26 cellular contexts compared by ENCODE assay signal in the genomic region with DNA sequence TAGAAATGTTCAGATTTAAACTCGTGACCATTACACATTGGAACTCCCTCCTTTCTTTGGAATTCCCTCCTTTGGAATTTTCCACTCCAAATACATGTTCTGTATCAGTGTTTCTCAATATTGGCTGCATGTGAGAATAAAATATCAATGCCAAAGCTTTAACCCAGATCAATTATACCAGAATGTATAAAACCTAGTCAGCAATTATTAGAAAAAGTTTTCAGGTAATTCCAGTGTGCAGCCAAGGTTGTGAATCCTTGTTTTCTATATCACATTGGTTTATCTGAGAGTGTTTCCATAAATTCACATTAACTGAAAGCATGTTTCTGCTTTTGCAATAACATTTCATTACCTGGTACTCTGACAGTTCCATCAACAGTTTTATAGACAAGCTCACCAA.
"Had no signal": no experiment of that assay in that cellular context is flagged by ENCODE, and none has a peak within 500 bp of the region (broad histone marks: within the 10 kb centered on the region; RNA-seq: fewer than 3 reads in every experiment).

No MANE protein-coding gene starts in this region.

- H3K4me3 ChIP-seq: hepatocyte, left ventricle myocardium inferior, lung, mucosa of descending colon, ovary, right atrium auricular region, skin epidermis, testis, tibial artery, upper lobe of right lung had no signal

- ATAC-seq: mucosa of descending colon; naive thymus-derived CD4-positive, alpha-beta T cell; natural killer cell treated with Interleukin-12 subunit alpha and Interleukin-12 subunit beta and Interleukin-15 and Interleukin-18, amount 100 ng/mL, for 72 hours; sciatic nerve; stimulated activated naive CD8-positive, alpha-beta T cell treated with anti-CD3 and anti-CD28 coated beads, Interleukin-15, amount 100 ng/mL, for 72 hours; upper lobe of right lung had no signal

- H3K9me3 Mint-ChIP-seq: stimulated activated naive CD8-positive, alpha-beta T cell treated with anti-CD3 and anti-CD28 coated beads, Interleukin-15, amount 100 ng/mL, for 72 hours had no signal

- H3K4me2 ChIP-seq: hepatocyte had no signal

- H3K4me1 ChIP-seq: testis had no signal

- H3K79me2 ChIP-seq: hepatocyte had no signal

- H3K4me1 Mint-ChIP-seq: naive thymus-derived CD4-positive, alpha-beta T cell; stimulated activated naive CD8-positive, alpha-beta T cell treated with anti-CD3 and anti-CD28 coated beads, Interleukin-15, amount 100 ng/mL, for 72 hours had no signal

- H3K36me3 ChIP-seq: left ventricle myocardium inferior, ovary, right atrium auricular region, tibial artery, upper lobe of right lung had no signal

- H3K27ac Mint-ChIP-seq: naive thymus-derived CD4-positive, alpha-beta T cell; natural killer cell treated with Interleukin-12 subunit alpha and Interleukin-12 subunit beta and Interleukin-15 and Interleukin-18, amount 100 ng/mL, for 72 hours; progenitor cell of endocrine pancreas had no signal

- H3K27me3 Mint-ChIP-seq: naive thymus-derived CD4-positive, alpha-beta T cell; natural killer cell treated with Interleukin-12 subunit alpha and Interleukin-12 subunit beta and Interleukin-15 and Interleukin-18, amount 100 ng/mL, for 72 hours; progenitor cell of endocrine pancreas; stimulated activated memory B cell treated with anti-CD40 and anti-IgM and Interleukin-4, amounts not matched to agents 10 μg/mL and 1 μg/mL and 100 μg/mL, for 72 hours; stimulated activated naive CD8-positive, alpha-beta T cell treated with anti-CD3 and anti-CD28 coated beads, Interleukin-15, amount 100 ng/mL, for 72 hours had no signal

- H3K27ac ChIP-seq: hepatocyte, left ventricle myocardium inferior, ovary, right atrium auricular region, testis, upper lobe of right lung had no signal

- H2AFZ ChIP-seq: hepatocyte had no signal

- DNase-seq: islet precursor cell; left ventricle myocardium inferior; midbrain; mucosa of descending colon; naive thymus-derived CD4-positive, alpha-beta T cell; ovary; stimulated activated CD4-positive, alpha-beta T cell treated with anti-CD3 and anti-CD28 coated beads, Interleukin-12 subunit alpha, Interleukin-12 subunit beta, amount 100 ng/mL, for 4 hours; stimulated activated CD4-positive, alpha-beta T cell treated with anti-CD3 and anti-CD28 coated beads, Interleukin-15, amount 100 ng/mL, for 24 hours; stimulated activated CD4-positive, alpha-beta T cell treated with anti-CD3 and anti-CD28 coated beads, Interleukin-2, amount 100 ng/mL, for 24 hours; stimulated activated CD4-positive, alpha-beta T cell treated with anti-CD3 and anti-CD28 coated beads, Interleukin-4, amount 100 ng/mL, for 24 hours; stimulated activated CD8-positive, alpha-beta memory T cell treated with anti-CD3 and anti-CD28 coated beads, Interleukin-4, amount 100 ng/mL, for 48 hours; stimulated activated naive CD4-positive, alpha-beta T cell treated with Interleukin-2 at 50 U/mL for 16 hours; stimulated activated naive CD8-positive, alpha-beta T cell treated with anti-CD3 and anti-CD28 coated beads, Interleukin-15, amount 100 ng/mL, for 72 hours; testis; tibial artery; trophoblast cell; upper lobe of right lung had no signal

- FAIRE-seq: urothelium cell line had no signal

- H3K9me3 ChIP-seq: left ventricle myocardium inferior, mucosa of descending colon, ovary, right atrium auricular region, testis, tibial artery, upper lobe of right lung had no signal

- H3K27me3 ChIP-seq: hepatocyte, ovary, right atrium auricular region, testis, tibial artery, upper lobe of right lung had no signal

- H3K4me3 Mint-ChIP-seq: naive thymus-derived CD4-positive, alpha-beta T cell; natural killer cell treated with Interleukin-12 subunit alpha and Interleukin-12 subunit beta and Interleukin-15 and Interleukin-18, amount 100 ng/mL, for 72 hours; stimulated activated memory B cell treated with anti-CD40 and anti-IgM and Interleukin-4, amounts not matched to agents 10 μg/mL and 1 μg/mL and 100 μg/mL, for 72 hours; stimulated activated naive CD8-positive, alpha-beta T cell treated with anti-CD3 and anti-CD28 coated beads, Interleukin-15, amount 100 ng/mL, for 72 hours had no signal
